In the genomic region with DNA sequence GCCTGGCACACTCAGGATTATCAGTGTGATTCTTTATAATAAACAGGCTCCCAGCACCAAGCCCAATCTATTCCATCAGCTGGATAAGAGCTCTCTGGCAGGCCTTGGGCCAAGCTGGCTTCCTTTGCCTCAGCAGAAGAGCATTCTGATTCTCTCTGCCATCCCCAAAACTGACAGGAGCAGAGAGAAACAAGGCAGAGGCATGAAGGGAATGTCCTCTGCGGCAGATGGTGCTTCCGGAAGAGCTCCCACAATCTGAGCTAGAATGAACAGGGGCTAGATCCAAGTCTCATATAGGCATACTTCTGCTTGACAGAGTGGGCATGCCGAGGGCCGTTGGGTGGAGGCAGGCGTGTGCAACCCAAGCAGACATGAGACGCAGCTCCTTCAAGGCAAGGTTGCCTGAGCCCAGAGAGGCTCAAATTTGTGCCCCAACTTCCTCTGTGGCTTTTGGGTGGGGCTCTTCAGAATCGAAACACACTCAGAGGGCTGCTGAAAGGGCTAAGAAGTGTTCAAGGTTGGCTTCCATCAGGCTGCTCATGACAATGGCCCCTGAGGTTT, we compare ENCODE assay signal across 8 cellular contexts. TPM values are rescaled to one million over a fixed set of nuclear protein-coding genes. Genes with fewer than 3 reads are reported as not detected.
DNase-seq lines count a peak whose midpoint lies in the region; ATAC-seq and TF ChIP-seq lines count a peak whose summit lies in the region.

No MANE protein-coding gene starts in this region.

- H3K27ac ChIP-seq in left lung (peak overlapping the region; percentile 96 to 98), WERI-Rb-1 (no peak overlapping the region)

- intact Hi-C loops in left lung (cut with DNase I) (no loop called here), posterior vena cava (cut with DNase I) (no loop called here)

- no peaks in the 10 kb centered on the region for H3K27me3 ChIP-seq in left lung
- no peaks in the 10 kb centered on the region for H3K27me3 ChIP-seq in WERI-Rb-1 (ENCODE audit: insufficient read depth, low read depth, severe bottlenecking)

- H3K9me3 Mint-ChIP-seq in activated T-cell treated with anti-CD3 and anti-CD28 coated beads, Interleukin-2, amount 50 U/mL, for 4 hours, result no peaks in the 10 kb centered on the region

- TF ChIP-seq CTCF in left lung (IDR thresholded peaks at IDR 0.05) (no peak), WERI-Rb-1 (IDR thresholded peaks at IDR 0.05; ENCODE audit: low read depth, low read length) (no peak)

- in situ Hi-C loops in KBM-7 (cut with MboI; ENCODE audit: low pct_unique_long_range_greater_than_20kb, low sequenced_read_pairs), result no loop called here

- H3K4me1 ChIP-seq in left lung, result peaks cover 42 to 93% of the 10 kb centered on the region in 2 donors

- H3K4me3 ChIP-seq in left lung (peak overlapping the region in 1 of 2 donors; percentile 73), WERI-Rb-1 (ENCODE audit: low read depth, low read length) (no peak overlapping the region)

- H3K36me3 ChIP-seq in left lung (peaks cover 0 to 44% of the 10 kb centered on the region in 2 donors), WERI-Rb-1 (no peaks in the 10 kb centered on the region)

- ATAC-seq in GM19452 (IDR thresholded peaks at IDR 0.05; ENCODE audit: unreplicated experiment), result peak; percentile 44
- peak; percentile 28 to 29 for ATAC-seq in activated T-cell treated with anti-CD3 and anti-CD28 coated beads, Interleukin-2, amount 50 U/mL, for 4 hours
- ATAC-seq in left lung, result no peak

- H3K9me3 ChIP-seq in left lung, result no peaks in the 10 kb centered on the region
- H3K9me3 ChIP-seq in WERI-Rb-1 (ENCODE audit: severe bottlenecking), result no peaks in the 10 kb centered on the region

- peak overlapping the region; percentile 52 for H3K4me3 Mint-ChIP-seq in activated T-cell treated with anti-CD3 and anti-CD28 coated beads, Interleukin-2, amount 50 U/mL, for 4 hours

- peaks cover 83% of the 10 kb centered on the region for H3K4me1 Mint-ChIP-seq in activated T-cell treated with anti-CD3 and anti-CD28 coated beads, Interleukin-2, amount 50 U/mL, for 4 hours (ENCODE audit: low read depth)

- peaks cover 22% of the 10 kb centered on the region for H3K36me3 Mint-ChIP-seq in activated T-cell treated with anti-CD3 and anti-CD28 coated beads, Interleukin-2, amount 50 U/mL, for 4 hours (ENCODE audit: insufficient read depth)

- peak; percentile 74 for DNase-seq in CD1c-positive myeloid dendritic cell (ENCODE audit: extremely low spot score)
- DNase-seq in KBM-7, result peak; percentile 64
- DNase-seq in activated T-cell treated with anti-CD3 and anti-CD28 coated beads, Interleukin-2, amount 50 U/mL, for 4 hours, result peak; percentile 32
- DNase-seq in left lung, result peak in 1 of 2 donors; percentile 23
- no peak for DNase-seq in AG08396 (ENCODE audit: low spot score)
- DNase-seq in posterior vena cava (ENCODE audit: low spot score), result no peak
- no peak for DNase-seq in WERI-Rb-1

- no peaks in the 10 kb centered on the region for H3K27me3 Mint-ChIP-seq in activated T-cell treated with anti-CD3 and anti-CD28 coated beads, Interleukin-2, amount 50 U/mL, for 4 hours (ENCODE audit: low read depth)

RNA-seq across cellular contexts. Expression of gene CAPN2, which starts 4.0 kb away (rescaled TPM):
- 10 to 100 TPM; 19.0 to 25.1 (median 19.2) TPM for total RNA-seq in activated T-cell treated with anti-CD3 and anti-CD28 coated beads, Interleukin-2, amount 50 U/mL, for 4 hours
- total RNA-seq in left lung, result 100 to 1,000 TPM; 350 to 434 TPM
- 100 to 1,000 TPM; 234 to 289 TPM for total RNA-seq in posterior vena cava

RNA-seq across cellular contexts. Expression of gene CAPN8, which starts 50.9 kb away (rescaled TPM):
- total RNA-seq in activated T-cell treated with anti-CD3 and anti-CD28 coated beads, Interleukin-2, amount 50 U/mL, for 4 hours, result not detected
- total RNA-seq in left lung (10 to 100 TPM; 77.9 to 87.9 TPM), posterior vena cava (not detected)

Comparison
In these comparisons a context has a peak if more than half of its experiments do, and no peak if none do; other contexts are left out.
1. DNase-seq: peak in CD1c-positive myeloid dendritic cell (single experiment), KBM-7 (single experiment) and activated T-cell treated with anti-CD3 and anti-CD28 coated beads, Interleukin-2, amount 50 U/mL, for 4 hours (single experiment); none in AG08396 (single experiment), posterior vena cava (single experiment) and WERI-Rb-1 (single experiment).
2. RNA of gene CAPN2, which starts 4.0 kb away (total RNA-seq): 350 to 434 TPM in left lung and 234 to 289 TPM in posterior vena cava; 19.0 to 25.1 TPM in activated T-cell treated with anti-CD3 and anti-CD28 coated beads, Interleukin-2, amount 50 U/mL, for 4 hours; every median in the first group is over 4 times any median in the second.
3. RNA of gene CAPN8, which starts 50.9 kb away (total RNA-seq): 77.9 to 87.9 TPM in left lung; not detected in activated T-cell treated with anti-CD3 and anti-CD28 coated beads, Interleukin-2, amount 50 U/mL, for 4 hours and not detected in posterior vena cava; every median in the first group is over 10 times any median in the second.